9 cellular contexts compared by ENCODE assay signal in the genomic region with DNA sequence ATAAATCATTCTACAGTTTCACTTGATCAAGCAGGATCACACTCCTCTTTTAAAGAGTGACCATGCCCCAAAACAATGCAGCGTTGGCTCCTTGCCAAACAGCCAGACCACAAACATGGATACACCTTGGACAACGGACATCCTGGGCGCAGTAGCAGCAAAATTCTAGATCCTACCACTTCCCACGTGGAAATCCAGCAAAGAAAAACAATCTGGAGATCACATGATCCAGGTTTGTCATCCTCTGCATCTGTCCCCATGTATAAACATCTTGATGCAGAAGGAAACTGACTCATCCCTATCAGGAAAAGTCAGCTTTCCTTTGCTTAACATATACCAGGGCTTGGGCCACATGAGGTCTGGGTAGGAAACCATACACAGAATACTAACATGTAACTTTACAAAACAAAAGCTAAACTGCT. TPM values are rescaled to one million over a fixed set of nuclear protein-coding genes. Genes with fewer than 3 reads are reported as not detected.
DNase-seq lines count a peak whose midpoint lies in the region; ATAC-seq lines count a peak whose summit lies in the region.
"Had no signal": no experiment of that assay in that cellular context is flagged by ENCODE, and none has a peak within 500 bp of the region (broad histone marks: within the 10 kb centered on the region; RNA-seq: fewer than 3 reads in every experiment).

No MANE protein-coding gene starts in this region.

- H3K9me3 ChIP-seq in aorta (ENCODE audit: control insufficient read depth, low read length) = peaks cover 2% of the 10 kb centered on the region

- no peaks in the 10 kb centered on the region for H3K36me3 ChIP-seq in aorta (ENCODE audit: control insufficient read depth in 1 of 2, insufficient read depth in 2 of 2, low read length in 1 of 2)

- DNase-seq in Right ventricle myocardium superior (peak; percentile 47), Right ventricle myocardium inferior (ENCODE audit: missing footprints) (no peak), brain pericyte (ENCODE audit: low read depth, low spot score) (peak; percentile 58), left kidney (ENCODE audit: low read depth, low spot score) (peak; percentile 48), aorta (no peak)
- DNase-seq: NCI-H524 treated with DMSO at 0.1 percent for 48 hours had no signal

- H3K27me3 ChIP-seq in aorta (ENCODE audit: control insufficient read depth in 1 of 2, insufficient read depth in 2 of 2, low read length in 1 of 2) = no peaks in the 10 kb centered on the region

- no peaks in the 10 kb centered on the region for H3K4me1 ChIP-seq in aorta (ENCODE audit: control insufficient read depth in 1 of 2, insufficient read depth in 2 of 2, low read length in 2 of 2)

- peak; percentile 51 for ATAC-seq in Right ventricle myocardium superior (ENCODE audit: poor library complexity)
- ATAC-seq in Right ventricle myocardium inferior = no peak
- ATAC-seq in aorta (ENCODE audit: low FRiP score) = peak; percentile 73
- ATAC-seq in GM21367 (IDR thresholded peaks at IDR 0.05; ENCODE audit: unreplicated experiment) = no peak
- ATAC-seq in HG02610 (IDR thresholded peaks at IDR 0.05; ENCODE audit: unreplicated experiment) = no peak
- ATAC-seq in GM21447 (IDR thresholded peaks at IDR 0.05; ENCODE audit: unreplicated experiment) = no peak

- intact Hi-C loops in Right ventricle myocardium superior (cut with DNase I) = no loop called here
- intact Hi-C loops in Right ventricle myocardium inferior (cut with DNase I) = no loop called here
- intact Hi-C loops in aorta (cut with DNase I) = no loop called here

- no peak overlapping the region for H3K4me3 ChIP-seq in aorta (ENCODE audit: low read length in 2 of 2)

- WGBS in aorta, 2 donors = 58 to 59% methylated on average over 4 of the region's 4 CpGs

- no peak overlapping the region for H3K27ac ChIP-seq in aorta (ENCODE audit: low read depth in 1 of 2, low read length in 2 of 2)

RNA-seq across cellular contexts. Expression of a gene that starts 53.1 kb away (rescaled TPM):
- total RNA-seq in Right ventricle myocardium superior (24.5 TPM), Right ventricle myocardium inferior (29.6 TPM), aorta (10 to 100 TPM; 26.4 to 88.7 TPM)
- 1 to 10 TPM in 1 of 2 donors, under 1 TPM in 1; 0.84 to 2.9 TPM for polyA plus RNA-seq in aorta

Comparison
In these comparisons a context has a peak if more than half of its experiments do, and no peak if none do; other contexts are left out.
1. ATAC-seq: peak in Right ventricle myocardium superior (single experiment) and aorta (single experiment); none in Right ventricle myocardium inferior (single experiment), GM21367 (single experiment), HG02610 (single experiment) and GM21447 (single experiment).
2. DNase-seq: peak in Right ventricle myocardium superior (single experiment), brain pericyte (single experiment) and left kidney (single experiment); none in Right ventricle myocardium inferior (single experiment) and aorta (0 of 2).